9 cellular contexts compared by ENCODE assay signal in genomic region chr7:28093617-28094232, GRCh38.
DNase-seq lines count a peak whose midpoint lies in the region; ATAC-seq, FAIRE-seq and TF ChIP-seq lines count a peak whose summit lies in the region.
"Had no signal": no experiment of that assay in that cellular context is flagged by ENCODE, and none has a peak within 500 bp of the region (broad histone marks: within the 10 kb centered on the region; RNA-seq: fewer than 3 reads in every experiment).

No MANE protein-coding gene starts in this region.

- peak; percentile 30 for ATAC-seq in activated CD8-positive, alpha-beta memory T cell treated with anti-CD3 and anti-CD28 coated beads, Interleukin-2, amount 10 ng/mL, durations not matched to agents 7 days and 5 days
- no peak for ATAC-seq in HG03469 (IDR thresholded peaks at IDR 0.05; ENCODE audit: unreplicated experiment)

- peak; percentile 78 for DNase-seq in AG20443 (ENCODE audit: low spot score)
- peak; percentile 77 for DNase-seq in H4 (ENCODE audit: low spot score)
- peak; percentile 79 for DNase-seq in NCI-H748 (lab: John Stamatoyannopoulos, UW; ENCODE audit: unreplicated experiment)
- peak; percentile 75 for DNase-seq in activated CD8-positive, alpha-beta memory T cell treated with anti-CD3 and anti-CD28 coated beads, Interleukin-2, amount 10 ng/mL, durations not matched to agents 7 days and 5 days
- peak; percentile 52 to 86 for DNase-seq in foreskin fibroblast
- DNase-seq in occipital lobe (lab: John Stamatoyannopoulos, UW): peak; percentile 16
- DNase-seq in urothelium cell line (ENCODE audit: low spot score): peak; percentile 68

- H3K4me3 ChIP-seq in foreskin fibroblast (ENCODE audit: low read depth in 1 of 2, low read length in 2 of 2): no peak overlapping the region
- H3K4me3 ChIP-seq: skin epidermis had no signal

- H3K9me3 Mint-ChIP-seq in activated CD8-positive, alpha-beta memory T cell treated with anti-CD3 and anti-CD28 coated beads, Interleukin-2, amount 10 ng/mL, durations not matched to agents 7 days and 5 days (ENCODE audit: low read depth): no peaks in the 10 kb centered on the region

- TF ChIP-seq CTCF in foreskin fibroblast (IDR thresholded peaks at IDR 0.05; ENCODE audit: low read depth, low read length): peak; percentile 75

- H3K36me3 Mint-ChIP-seq in activated CD8-positive, alpha-beta memory T cell treated with anti-CD3 and anti-CD28 coated beads, Interleukin-2, amount 10 ng/mL, durations not matched to agents 7 days and 5 days: peaks cover 1% of the 10 kb centered on the region

- peaks cover 8% of the 10 kb centered on the region for H3K4me1 Mint-ChIP-seq in activated CD8-positive, alpha-beta memory T cell treated with anti-CD3 and anti-CD28 coated beads, Interleukin-2, amount 10 ng/mL, durations not matched to agents 7 days and 5 days

- H3K4me3 Mint-ChIP-seq in activated CD8-positive, alpha-beta memory T cell treated with anti-CD3 and anti-CD28 coated beads, Interleukin-2, amount 10 ng/mL, durations not matched to agents 7 days and 5 days: no peak overlapping the region

- peak; percentile 46 for FAIRE-seq in urothelium cell line (lab: Jason Lieb, UNC)

- H3K27ac Mint-ChIP-seq in activated CD8-positive, alpha-beta memory T cell treated with anti-CD3 and anti-CD28 coated beads, Interleukin-2, amount 10 ng/mL, durations not matched to agents 7 days and 5 days: no peak overlapping the region

- CTCF ChIA-PET in activated CD8-positive, alpha-beta memory T cell treated with anti-CD3 and anti-CD28 coated beads, Interleukin-2, amount 10 ng/mL, durations not matched to agents 7 days and 5 days (lab: Charles Lee): interaction anchor here (0.6 to 6.9 kb wide), 11 partner anchors 9 to 898 kb away, joined by 3 to 45 read pairs (median 6); no protein-coding TSS in a partner anchor

- H3K27me3 Mint-ChIP-seq in activated CD8-positive, alpha-beta memory T cell treated with anti-CD3 and anti-CD28 coated beads, Interleukin-2, amount 10 ng/mL, durations not matched to agents 7 days and 5 days: no peaks in the 10 kb centered on the region

Comparison
In these comparisons a context has a peak if more than half of its experiments do, and no peak if none do; other contexts are left out.
1. DNase-seq: peak in every context shown above with its lines; median percentile 79 in NCI-H748; 78 in AG20443; 77 in H4; 75 in activated CD8-positive, alpha-beta memory T cell treated with anti-CD3 and anti-CD28 coated beads, Interleukin-2, amount 10 ng/mL, durations not matched to agents 7 days and 5 days; 69 in foreskin fibroblast; 68 in urothelium cell line; 16 in occipital lobe.